In the genomic region with DNA sequence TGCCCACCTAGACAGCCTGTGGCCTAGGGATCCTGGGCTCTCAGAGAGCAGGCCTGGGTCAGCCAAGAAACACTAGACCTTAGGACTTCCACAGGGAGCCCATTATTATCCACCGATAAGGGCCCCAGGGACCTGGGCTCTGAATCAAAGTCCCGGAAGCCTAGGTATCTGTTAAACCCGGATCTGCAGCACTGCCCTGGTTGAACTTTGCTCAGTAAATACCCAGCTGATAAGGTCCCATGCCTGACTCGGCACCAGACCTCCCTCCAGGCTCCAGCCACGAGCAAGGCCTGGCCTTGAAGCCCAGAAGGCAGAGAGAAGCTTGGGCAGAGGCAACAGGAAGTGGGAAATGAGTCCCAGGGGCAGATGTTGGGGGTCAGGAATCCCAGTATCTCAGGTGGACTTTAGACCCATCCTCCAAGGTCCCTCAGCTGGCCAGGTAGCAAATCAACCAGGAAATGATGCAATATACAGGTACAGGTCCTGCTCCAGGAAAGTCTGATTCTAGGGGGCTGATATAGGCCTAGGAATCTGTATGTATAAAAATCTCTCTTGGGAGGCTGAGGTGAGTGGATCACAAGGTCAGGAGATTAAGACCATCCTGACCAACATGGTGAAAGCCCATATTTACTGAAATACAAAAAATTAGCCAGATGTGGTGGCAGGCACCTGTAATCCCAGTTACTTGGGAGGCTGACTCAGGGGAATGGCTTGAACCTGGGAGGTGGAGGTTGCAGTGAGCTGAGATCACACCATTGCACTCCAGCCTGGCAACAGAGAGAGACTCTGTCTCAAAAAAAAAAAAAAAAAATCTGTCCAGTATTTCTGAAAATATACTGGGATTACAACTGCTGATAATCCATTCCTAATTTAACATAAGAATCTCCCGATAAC, we compare ENCODE assay signal across 1 cellular context.
TF ChIP-seq lines count a peak whose summit lies in the region.

No MANE protein-coding gene starts in this region.

TF ChIP-seq in HepG2, 621 proteins besides CTCF, POLR2A, EP300 and RAD21 (continued from another document and continues in another):
- TF ChIP-seq, protein P1, sequence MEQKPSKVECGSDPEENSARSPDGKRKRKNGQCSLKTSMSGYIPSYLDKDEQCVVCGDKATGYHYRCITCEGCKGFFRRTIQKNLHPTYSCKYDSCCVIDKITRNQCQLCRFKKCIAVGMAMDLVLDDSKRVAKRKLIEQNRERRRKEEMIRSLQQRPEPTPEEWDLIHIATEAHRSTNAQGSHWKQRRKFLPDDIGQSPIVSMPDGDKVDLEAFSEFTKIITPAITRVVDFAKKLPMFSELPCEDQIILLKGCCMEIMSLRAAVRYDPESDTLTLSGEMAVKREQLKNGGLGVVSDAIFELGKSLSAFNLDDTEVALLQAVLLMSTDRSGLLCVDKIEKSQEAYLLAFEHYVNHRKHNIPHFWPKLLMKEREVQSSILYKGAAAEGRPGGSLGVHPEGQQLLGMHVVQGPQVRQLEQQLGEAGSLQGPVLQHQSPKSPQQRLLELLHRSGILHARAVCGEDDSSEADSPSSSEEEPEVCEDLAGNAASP (CRISPR knock-in tag; IDR thresholded peaks at IDR 0.05; ENCODE audit: borderline replicate concordance): peak; percentile 95
- TF ChIP-seq GATAD1 (CRISPR knock-in tag; IDR thresholded peaks at IDR 0.05): peak; percentile 77
- TF ChIP-seq TGIF2 (CRISPR knock-in tag; IDR thresholded peaks at IDR 0.05): no peak
- peak; percentile 93 for TF ChIP-seq CBX1 (IDR thresholded peaks at IDR 0.05; ENCODE audit: low read depth)
- TF ChIP-seq TCF12 (IDR thresholded peaks at IDR 0.05): no peak
- peak; percentile 99 for TF ChIP-seq TCF12 (CRISPR knock-in tag; IDR thresholded peaks at IDR 0.05)
- peak; percentile 94 for TF ChIP-seq HOXA5 (CRISPR knock-in tag; IDR thresholded peaks at IDR 0.05)
- TF ChIP-seq, protein P2, sequence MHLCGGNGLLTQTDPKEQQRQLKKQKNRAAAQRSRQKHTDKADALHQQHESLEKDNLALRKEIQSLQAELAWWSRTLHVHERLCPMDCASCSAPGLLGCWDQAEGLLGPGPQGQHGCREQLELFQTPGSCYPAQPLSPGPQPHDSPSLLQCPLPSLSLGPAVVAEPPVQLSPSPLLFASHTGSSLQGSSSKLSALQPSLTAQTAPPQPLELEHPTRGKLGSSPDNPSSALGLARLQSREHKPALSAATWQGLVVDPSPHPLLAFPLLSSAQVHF (CRISPR knock-in tag; IDR thresholded peaks at IDR 0.05): no peak
- TF ChIP-seq HOXA7 (CRISPR knock-in tag; IDR thresholded peaks at IDR 0.05): no peak
- TF ChIP-seq, protein P3, sequence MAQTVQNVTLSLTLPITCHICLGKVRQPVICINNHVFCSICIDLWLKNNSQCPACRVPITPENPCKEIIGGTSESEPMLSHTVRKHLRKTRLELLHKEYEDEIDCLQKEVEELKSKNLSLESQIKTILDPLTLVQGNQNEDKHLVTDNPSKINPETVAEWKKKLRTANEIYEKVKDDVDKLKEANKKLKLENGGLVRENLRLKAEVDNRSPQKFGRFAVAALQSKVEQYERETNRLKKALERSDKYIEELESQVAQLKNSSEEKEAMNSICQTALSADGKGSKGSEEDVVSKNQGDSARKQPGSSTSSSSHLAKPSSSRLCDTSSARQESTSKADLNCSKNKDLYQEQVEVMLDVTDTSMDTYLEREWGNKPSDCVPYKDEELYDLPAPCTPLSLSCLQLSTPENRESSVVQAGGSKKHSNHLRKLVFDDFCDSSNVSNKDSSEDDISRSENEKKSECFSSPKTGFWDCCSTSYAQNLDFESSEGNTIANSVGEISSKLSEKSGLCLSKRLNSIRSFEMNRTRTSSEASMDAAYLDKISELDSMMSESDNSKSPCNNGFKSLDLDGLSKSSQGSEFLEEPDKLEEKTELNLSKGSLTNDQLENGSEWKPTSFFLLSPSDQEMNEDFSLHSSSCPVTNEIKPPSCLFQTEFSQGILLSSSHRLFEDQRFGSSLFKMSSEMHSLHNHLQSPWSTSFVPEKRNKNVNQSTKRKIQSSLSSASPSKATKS (CRISPR knock-in tag; IDR thresholded peaks at IDR 0.05): peak; percentile 98
- no peak for TF ChIP-seq HCFC1 (IDR thresholded peaks at IDR 0.05; ENCODE audit: low read depth, low read length)
- no peak for TF ChIP-seq MZF1 (CRISPR knock-in tag; IDR thresholded peaks at IDR 0.05; ENCODE audit: borderline replicate concordance)
- TF ChIP-seq ZBTB42 (CRISPR knock-in tag; IDR thresholded peaks at IDR 0.05): peak; percentile 99
- peak; percentile 89 for TF ChIP-seq ZMAT3 (CRISPR knock-in tag; conservative IDR thresholded peaks at IDR 0.05)
- no peak for TF ChIP-seq PCBP1 (IDR thresholded peaks at IDR 0.05; ENCODE audit: borderline replicate concordance, low read depth, low read length)
- TF ChIP-seq, protein P4, sequence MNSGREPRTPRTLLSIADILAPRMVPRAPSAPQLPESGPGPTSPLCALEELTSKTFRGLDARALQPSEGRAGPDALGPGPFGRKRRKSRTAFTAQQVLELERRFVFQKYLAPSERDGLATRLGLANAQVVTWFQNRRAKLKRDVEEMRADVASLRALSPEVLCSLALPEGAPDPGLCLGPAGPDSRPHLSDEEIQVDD (CRISPR knock-in tag; IDR thresholded peaks at IDR 0.05; ENCODE audit: borderline replicate concordance): no peak
- TF ChIP-seq, protein P5, sequence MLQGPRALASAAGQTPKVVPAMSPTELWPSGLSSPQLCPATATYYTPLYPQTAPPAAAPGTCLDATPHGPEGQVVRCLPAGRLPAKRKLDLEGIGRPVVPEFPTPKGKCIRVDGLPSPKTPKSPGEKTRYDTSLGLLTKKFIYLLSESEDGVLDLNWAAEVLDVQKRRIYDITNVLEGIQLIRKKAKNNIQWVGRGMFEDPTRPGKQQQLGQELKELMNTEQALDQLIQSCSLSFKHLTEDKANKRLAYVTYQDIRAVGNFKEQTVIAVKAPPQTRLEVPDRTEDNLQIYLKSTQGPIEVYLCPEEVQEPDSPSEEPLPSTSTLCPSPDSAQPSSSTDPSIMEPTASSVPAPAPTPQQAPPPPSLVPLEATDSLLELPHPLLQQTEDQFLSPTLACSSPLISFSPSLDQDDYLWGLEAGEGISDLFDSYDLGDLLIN (CRISPR knock-in tag; IDR thresholded peaks at IDR 0.05; ENCODE audit: borderline replicate concordance): 0 out of 2 replicates have a peak, but pooled peaks have one; percentile 27
- peak; percentile 94 for TF ChIP-seq ZNF788 (CRISPR knock-in tag; IDR thresholded peaks at IDR 0.05; ENCODE audit: borderline replicate concordance)
- no peak for TF ChIP-seq TMF1 (CRISPR knock-in tag; IDR thresholded peaks at IDR 0.05; ENCODE audit: low read depth)
- TF ChIP-seq, protein P6, sequence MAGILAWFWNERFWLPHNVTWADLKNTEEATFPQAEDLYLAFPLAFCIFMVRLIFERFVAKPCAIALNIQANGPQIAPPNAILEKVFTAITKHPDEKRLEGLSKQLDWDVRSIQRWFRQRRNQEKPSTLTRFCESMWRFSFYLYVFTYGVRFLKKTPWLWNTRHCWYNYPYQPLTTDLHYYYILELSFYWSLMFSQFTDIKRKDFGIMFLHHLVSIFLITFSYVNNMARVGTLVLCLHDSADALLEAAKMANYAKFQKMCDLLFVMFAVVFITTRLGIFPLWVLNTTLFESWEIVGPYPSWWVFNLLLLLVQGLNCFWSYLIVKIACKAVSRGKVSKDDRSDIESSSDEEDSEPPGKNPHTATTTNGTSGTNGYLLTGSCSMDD (CRISPR knock-in tag; IDR thresholded peaks at IDR 0.05): no peak
- TF ChIP-seq SOX6 (IDR thresholded peaks at IDR 0.05): no peak
- peak; percentile 98 for TF ChIP-seq SOX6 (CRISPR knock-in tag; IDR thresholded peaks at IDR 0.05)
- no peak for TF ChIP-seq ATRX (CRISPR knock-in tag; IDR thresholded peaks at IDR 0.05; ENCODE audit: borderline replicate concordance)
- peak; percentile 91 for TF ChIP-seq ESRRA (CRISPR knock-in tag; IDR thresholded peaks at IDR 0.05; ENCODE audit: low read depth)
- TF ChIP-seq MXD4 (CRISPR knock-in tag; IDR thresholded peaks at IDR 0.05): 0 out of 2 replicates have a peak, but pooled peaks have one; percentile 32
- no peak for TF ChIP-seq SUZ12 (IDR thresholded peaks at IDR 0.05; ENCODE audit: low read depth, low read length)
- TF ChIP-seq TEAD3 (CRISPR knock-in tag; optimal IDR thresholded peaks at IDR 0.05; ENCODE audit: borderline replicate concordance): peak; percentile 92
- TF ChIP-seq, protein P7, sequence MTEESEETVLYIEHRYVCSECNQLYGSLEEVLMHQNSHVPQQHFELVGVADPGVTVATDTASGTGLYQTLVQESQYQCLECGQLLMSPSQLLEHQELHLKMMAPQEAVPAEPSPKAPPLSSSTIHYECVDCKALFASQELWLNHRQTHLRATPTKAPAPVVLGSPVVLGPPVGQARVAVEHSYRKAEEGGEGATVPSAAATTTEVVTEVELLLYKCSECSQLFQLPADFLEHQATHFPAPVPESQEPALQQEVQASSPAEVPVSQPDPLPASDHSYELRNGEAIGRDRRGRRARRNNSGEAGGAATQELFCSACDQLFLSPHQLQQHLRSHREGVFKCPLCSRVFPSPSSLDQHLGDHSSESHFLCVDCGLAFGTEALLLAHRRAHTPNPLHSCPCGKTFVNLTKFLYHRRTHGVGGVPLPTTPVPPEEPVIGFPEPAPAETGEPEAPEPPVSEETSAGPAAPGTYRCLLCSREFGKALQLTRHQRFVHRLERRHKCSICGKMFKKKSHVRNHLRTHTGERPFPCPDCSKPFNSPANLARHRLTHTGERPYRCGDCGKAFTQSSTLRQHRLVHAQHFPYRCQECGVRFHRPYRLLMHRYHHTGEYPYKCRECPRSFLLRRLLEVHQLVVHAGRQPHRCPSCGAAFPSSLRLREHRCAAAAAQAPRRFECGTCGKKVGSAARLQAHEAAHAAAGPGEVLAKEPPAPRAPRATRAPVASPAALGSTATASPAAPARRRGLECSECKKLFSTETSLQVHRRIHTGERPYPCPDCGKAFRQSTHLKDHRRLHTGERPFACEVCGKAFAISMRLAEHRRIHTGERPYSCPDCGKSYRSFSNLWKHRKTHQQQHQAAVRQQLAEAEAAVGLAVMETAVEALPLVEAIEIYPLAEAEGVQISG (CRISPR knock-in tag; IDR thresholded peaks at IDR 0.05): peak; percentile 88
- TF ChIP-seq, protein P8, sequence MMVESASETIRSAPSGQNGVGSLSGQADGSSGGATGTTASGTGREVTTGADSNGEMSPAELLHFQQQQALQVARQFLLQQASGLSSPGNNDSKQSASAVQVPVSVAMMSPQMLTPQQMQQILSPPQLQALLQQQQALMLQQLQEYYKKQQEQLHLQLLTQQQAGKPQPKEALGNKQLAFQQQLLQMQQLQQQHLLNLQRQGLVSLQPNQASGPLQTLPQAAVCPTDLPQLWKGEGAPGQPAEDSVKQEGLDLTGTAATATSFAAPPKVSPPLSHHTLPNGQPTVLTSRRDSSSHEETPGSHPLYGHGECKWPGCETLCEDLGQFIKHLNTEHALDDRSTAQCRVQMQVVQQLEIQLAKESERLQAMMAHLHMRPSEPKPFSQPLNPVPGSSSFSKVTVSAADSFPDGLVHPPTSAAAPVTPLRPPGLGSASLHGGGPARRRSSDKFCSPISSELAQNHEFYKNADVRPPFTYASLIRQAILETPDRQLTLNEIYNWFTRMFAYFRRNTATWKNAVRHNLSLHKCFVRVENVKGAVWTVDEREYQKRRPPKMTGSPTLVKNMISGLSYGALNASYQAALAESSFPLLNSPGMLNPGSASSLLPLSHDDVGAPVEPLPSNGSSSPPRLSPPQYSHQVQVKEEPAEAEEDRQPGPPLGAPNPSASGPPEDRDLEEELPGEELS (CRISPR knock-in tag; IDR thresholded peaks at IDR 0.05): peak; percentile 95
- TF ChIP-seq ZNF180 (CRISPR knock-in tag; IDR thresholded peaks at IDR 0.05; ENCODE audit: borderline replicate concordance, low read depth): no peak
- TF ChIP-seq, protein P9, sequence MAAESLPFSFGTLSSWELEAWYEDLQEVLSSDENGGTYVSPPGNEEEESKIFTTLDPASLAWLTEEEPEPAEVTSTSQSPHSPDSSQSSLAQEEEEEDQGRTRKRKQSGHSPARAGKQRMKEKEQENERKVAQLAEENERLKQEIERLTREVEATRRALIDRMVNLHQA (CRISPR knock-in tag; IDR thresholded peaks at IDR 0.05): no peak
- TF ChIP-seq ZNF138 (CRISPR knock-in tag; IDR thresholded peaks at IDR 0.05; ENCODE audit: low read depth): peak; percentile 53; the same call in 1 of the 2 replicates
- peak; percentile 71; the same call in 1 of the 2 replicates for TF ChIP-seq ZNF136 (CRISPR knock-in tag; IDR thresholded peaks at IDR 0.05; ENCODE audit: low read depth)
- TF ChIP-seq ZFP82 (CRISPR knock-in tag; IDR thresholded peaks at IDR 0.05; ENCODE audit: borderline replicate concordance): no peak
- TF ChIP-seq, protein P10, sequence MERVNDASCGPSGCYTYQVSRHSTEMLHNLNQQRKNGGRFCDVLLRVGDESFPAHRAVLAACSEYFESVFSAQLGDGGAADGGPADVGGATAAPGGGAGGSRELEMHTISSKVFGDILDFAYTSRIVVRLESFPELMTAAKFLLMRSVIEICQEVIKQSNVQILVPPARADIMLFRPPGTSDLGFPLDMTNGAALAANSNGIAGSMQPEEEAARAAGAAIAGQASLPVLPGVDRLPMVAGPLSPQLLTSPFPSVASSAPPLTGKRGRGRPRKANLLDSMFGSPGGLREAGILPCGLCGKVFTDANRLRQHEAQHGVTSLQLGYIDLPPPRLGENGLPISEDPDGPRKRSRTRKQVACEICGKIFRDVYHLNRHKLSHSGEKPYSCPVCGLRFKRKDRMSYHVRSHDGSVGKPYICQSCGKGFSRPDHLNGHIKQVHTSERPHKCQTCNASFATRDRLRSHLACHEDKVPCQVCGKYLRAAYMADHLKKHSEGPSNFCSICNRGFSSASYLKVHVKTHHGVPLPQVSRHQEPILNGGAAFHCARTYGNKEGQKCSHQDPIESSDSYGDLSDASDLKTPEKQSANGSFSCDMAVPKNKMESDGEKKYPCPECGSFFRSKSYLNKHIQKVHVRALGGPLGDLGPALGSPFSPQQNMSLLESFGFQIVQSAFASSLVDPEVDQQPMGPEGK (CRISPR knock-in tag; IDR thresholded peaks at IDR 0.05): peak; percentile 87
- peak; percentile 92 for TF ChIP-seq NRL (CRISPR knock-in tag; IDR thresholded peaks at IDR 0.05; ENCODE audit: borderline replicate concordance)
- TF ChIP-seq, protein P11, sequence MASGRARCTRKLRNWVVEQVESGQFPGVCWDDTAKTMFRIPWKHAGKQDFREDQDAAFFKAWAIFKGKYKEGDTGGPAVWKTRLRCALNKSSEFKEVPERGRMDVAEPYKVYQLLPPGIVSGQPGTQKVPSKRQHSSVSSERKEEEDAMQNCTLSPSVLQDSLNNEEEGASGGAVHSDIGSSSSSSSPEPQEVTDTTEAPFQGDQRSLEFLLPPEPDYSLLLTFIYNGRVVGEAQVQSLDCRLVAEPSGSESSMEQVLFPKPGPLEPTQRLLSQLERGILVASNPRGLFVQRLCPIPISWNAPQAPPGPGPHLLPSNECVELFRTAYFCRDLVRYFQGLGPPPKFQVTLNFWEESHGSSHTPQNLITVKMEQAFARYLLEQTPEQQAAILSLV (CRISPR knock-in tag; IDR thresholded peaks at IDR 0.05; ENCODE audit: borderline replicate concordance): peak; percentile 98
- TF ChIP-seq, protein P12, sequence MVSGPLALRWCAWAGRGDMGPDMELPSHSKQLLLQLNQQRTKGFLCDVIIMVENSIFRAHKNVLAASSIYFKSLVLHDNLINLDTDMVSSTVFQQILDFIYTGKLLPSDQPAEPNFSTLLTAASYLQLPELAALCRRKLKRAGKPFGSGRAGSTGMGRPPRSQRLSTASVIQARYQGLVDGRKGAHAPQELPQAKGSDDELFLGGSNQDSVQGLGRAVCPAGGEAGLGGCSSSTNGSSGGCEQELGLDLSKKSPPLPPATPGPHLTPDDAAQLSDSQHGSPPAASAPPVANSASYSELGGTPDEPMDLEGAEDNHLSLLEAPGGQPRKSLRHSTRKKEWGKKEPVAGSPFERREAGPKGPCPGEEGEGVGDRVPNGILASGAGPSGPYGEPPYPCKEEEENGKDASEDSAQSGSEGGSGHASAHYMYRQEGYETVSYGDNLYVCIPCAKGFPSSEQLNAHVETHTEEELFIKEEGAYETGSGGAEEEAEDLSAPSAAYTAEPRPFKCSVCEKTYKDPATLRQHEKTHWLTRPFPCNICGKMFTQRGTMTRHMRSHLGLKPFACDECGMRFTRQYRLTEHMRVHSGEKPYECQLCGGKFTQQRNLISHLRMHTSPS (CRISPR knock-in tag; IDR thresholded peaks at IDR 0.05; ENCODE audit: low read depth): peak; percentile 84
- TF ChIP-seq ZNF292 (CRISPR knock-in tag; IDR thresholded peaks at IDR 0.05; ENCODE audit: borderline replicate concordance, low read depth): 0 out of 2 replicates have a peak, but pooled peaks have one; percentile 87
